8 cellular contexts compared by ENCODE assay signal in genomic region chr6:149566372-149567193, GRCh38. TPM values are rescaled to one million over a fixed set of nuclear protein-coding genes. Genes with fewer than 3 reads are reported as not detected.
DNase-seq lines count a peak whose midpoint lies in the region; ATAC-seq and TF ChIP-seq lines count a peak whose summit lies in the region.

Gene GINM1, plus strand, starts transcription at chr6:149566375. Its CDS starts 40 bp downstream, at chr6:149566415.

- peak within 1 kb of the TSS; percentile 24; the same call in 1 of the 2 replicates for H3K4ac ChIP-seq in IMR-90 (ENCODE audit: low read depth, low read length)

- peaks cover 23 to 29% (median 27%) of the 10 kb centered on the region in 3 donors for H3K4me1 Mint-ChIP-seq in T-cell

- no peak for TF ChIP-seq RAD21 in IMR-90 (IDR thresholded peaks at IDR 0.05; ENCODE audit: low read length)

- no peak for TF ChIP-seq CTCF in IMR-90 (conservative IDR thresholded peaks at IDR 0.05; ENCODE audit: low read depth, low read length)

- H3K79me1 ChIP-seq in IMR-90 (ENCODE audit: low read depth in 1 of 2, low read length in 2 of 2) = peaks cover 16 to 36% of the 10 kb centered on the region in 2 experiments

- H3K4me1 ChIP-seq in IMR-90 (ENCODE audit: control insufficient read depth, insufficient read depth, low read length) = peaks cover 3% of the 10 kb centered on the region
- H3K4me1 ChIP-seq in right cardiac atrium (ENCODE audit: control insufficient read depth, insufficient read depth, low read length) = no peaks in the 10 kb centered on the region

- peak; percentile 59 for DNase-seq in DMS 273 treated with DMSO at 0.1 percent for 48 hours (lab: John Stamatoyannopoulos, UW)
- peak; percentile 15 for DNase-seq in IMR-90
- peak in 27 of 34 experiments; percentile 3 to 50 (median 29) for DNase-seq in T-cell
- DNase-seq in anterior cingulate cortex (lab: John Stamatoyannopoulos, UW) = peak in 36 of 58 donors; percentile 19 to 75 (median 48)
- peak; percentile 53 to 81 (median 74) for DNase-seq in right cardiac atrium
- DNase-seq in renal cortical epithelial cell (ENCODE audit: low read depth) = no peak
- DNase-seq in dedifferentiated amniotic fluid mesenchymal stem cell (ENCODE audit: extremely low spot score) = no peak

- in situ Hi-C loops in IMR-90 (cut with MboI; ENCODE audit: low sequenced_read_pairs) = no loop called here

- peak within 1 kb of the TSS; percentile 93 to 95 (median 94) for H3K4me3 Mint-ChIP-seq in T-cell

- peaks cover 9% of the 10 kb centered on the region; the same call in 1 of the 2 replicates for H4K20me1 ChIP-seq in IMR-90 (ENCODE audit: insufficient read depth, low read length)

- BruUV-seq in IMR-90 (replicated peaks; lab: Mats Ljungman, UMichigan) = no TSS peak

- ATAC-seq in GM21390 (IDR thresholded peaks at IDR 0.05; ENCODE audit: unreplicated experiment) (peak; percentile 17), IMR-90 (ENCODE audit: low read depth) (peak; percentile 46), T-cell (replicated peaks in 1 of 4) (peak; percentile 6 to 48 (median 37)), right cardiac atrium (peak; percentile 56)

- no peaks in the 10 kb centered on the region for H3K36me3 Mint-ChIP-seq in T-cell

- H4K5ac ChIP-seq in IMR-90 (ENCODE audit: low read depth, low read length) = no peak within 1 kb of the TSS; the same call in 1 of the 2 replicates

- intact Hi-C loops in IMR-90 (cut with micrococcal nuclease) = no loop called here
- intact Hi-C loops in right cardiac atrium (cut with DNase I) = no loop called here

- no peak for TF ChIP-seq POLR2A in IMR-90 (IDR thresholded peaks at IDR 0.05; ENCODE audit: low read depth, low read length)

- H3K9me1 ChIP-seq in IMR-90 (ENCODE audit: insufficient read depth, low read length) = peaks cover 3% of the 10 kb centered on the region

- peak within 1 kb of the TSS; percentile 97 for H3K4me3 ChIP-seq in IMR-90 (ENCODE audit: insufficient read depth, low read depth, low read length)
- peak within 1 kb of the TSS; percentile 98 for H3K4me3 ChIP-seq in right cardiac atrium (ENCODE audit: low read length)

- H3K9ac ChIP-seq in IMR-90 (ENCODE audit: low read depth, low read length) = peak within 1 kb of the TSS; percentile 78

- H4K8ac ChIP-seq in IMR-90 (ENCODE audit: low read depth in 2 of 2, low read length in 2 of 2) = no peak within 1 kb of the TSS

- no peaks in the 10 kb centered on the region for H3K27me3 Mint-ChIP-seq in T-cell

- no peak within 1 kb of the TSS; the same call in 1 of the 2 replicates for H2AK5ac ChIP-seq in IMR-90 (ENCODE audit: low read depth, low read length)

- H3K18ac ChIP-seq in IMR-90 (ENCODE audit: low read depth, low read length) = no peak within 1 kb of the TSS; the same call in 1 of the 2 replicates

- CTCF ChIA-PET in IMR-90 (lab: Yijun Ruan, JAX) = interaction anchor here (0.5 to 1.2 kb wide), 3 partner anchors 13 to 1709 kb away, joined by 3 to 4 read pairs (median 3); no protein-coding TSS in a partner anchor
- CTCF ChIA-PET in T-cell (lab: Charles Lee) = interaction anchor here (0.6 to 1.4 kb wide), 6 partner anchors 21 to 1850 kb away, joined by 3 to 16 read pairs (median 4); partner anchors contain the start of gene PPIL4 (in 1 of the 2)

- no peaks in the 10 kb centered on the region for H3K9me3 Mint-ChIP-seq in T-cell

- peak within 1 kb of the TSS; percentile 92 for H3K4me2 ChIP-seq in IMR-90 (ENCODE audit: low read depth, low read length)

- no peak within 1 kb of the TSS for H2BK15ac ChIP-seq in IMR-90 (ENCODE audit: low read depth, low read length)

- H2BK5ac ChIP-seq in IMR-90 (ENCODE audit: low read depth, low read length, poor library complexity, severe bottlenecking) = peak within 1 kb of the TSS; percentile 39

- WGBS in IMR-90 (ENCODE audit: extremely low coverage in 2 of 2, insufficient read length in 1 of 2), 2 experiments = 1% methylated on average over 15 of the region's 85 CpGs; no CpG with 5 or more reads in 1 of the 2 experiments
- WGBS in right cardiac atrium = under 1% methylated on average over 85 of the region's 85 CpGs

- H2BK20ac ChIP-seq in IMR-90 (ENCODE audit: low read depth, low read length) = no peak within 1 kb of the TSS

- peak within 1 kb of the TSS; percentile 43 for H3K14ac ChIP-seq in IMR-90 (replicated peaks; ENCODE audit: low read depth, low read length)

- no peak within 1 kb of the TSS for H2BK120ac ChIP-seq in IMR-90 (ENCODE audit: low read depth, low read length)

- H3K27me3 ChIP-seq in IMR-90 (ENCODE audit: control insufficient read depth, insufficient read depth, low read length) (no peaks in the 10 kb centered on the region), right cardiac atrium (ENCODE audit: control insufficient read depth, insufficient read depth) (no peaks in the 10 kb centered on the region)

- peak within 1 kb of the TSS; percentile 76 for H3K23ac ChIP-seq in IMR-90 (ENCODE audit: low read depth, low read length)

- H2AFZ ChIP-seq in IMR-90 (replicated peaks; ENCODE audit: low read length, poor library complexity) = peak within 1 kb of the TSS; percentile 96

- H4K91ac ChIP-seq in IMR-90 (ENCODE audit: insufficient read depth, low read depth, low read length) = no peak within 1 kb of the TSS

- dilution Hi-C loops in IMR-90 (cut with HindIII; ENCODE audit: low sequenced_read_pairs, unreplicated experiment) = no loop called here

- H3K9me3 ChIP-seq in IMR-90 (ENCODE audit: control insufficient read depth, insufficient read depth, low read length) (no peaks in the 10 kb centered on the region), right cardiac atrium (ENCODE audit: control insufficient read depth, low read length) (no peaks in the 10 kb centered on the region)

- peak within 1 kb of the TSS; percentile 94 for H2AK9ac ChIP-seq in IMR-90 (replicated peaks; ENCODE audit: low read depth, low read length, poor library complexity)

- POLR2A ChIA-PET in IMR-90 (lab: Charles Lee; ENCODE audit: unreplicated experiment) (interaction anchor here (0.6 kb wide), 1 partner anchor 181 kb away, joined by 4 read pairs; no protein-coding TSS in a partner anchor), T-cell (lab: Charles Lee) (interaction anchor here (0.6 to 1.1 kb wide), 6 partner anchors 9 to 433 kb away, joined by 3 to 8 read pairs (median 5); partner anchors contain the start of gene ZC3H12D (in 1 of the 2))

- H3K27ac ChIP-seq in IMR-90 (ENCODE audit: insufficient read depth, low read length) (peak within 1 kb of the TSS; percentile 62), right cardiac atrium (ENCODE audit: low read length) (peak within 1 kb of the TSS; percentile 97)

- no peaks in the 10 kb centered on the region for H3K36me3 ChIP-seq in IMR-90 (ENCODE audit: control insufficient read depth, insufficient read depth, low read length)

- peak within 1 kb of the TSS; percentile 3; the same call in 1 of the 2 replicates for H3K56ac ChIP-seq in IMR-90 (ENCODE audit: extremely low read depth, insufficient read depth, low read length)

- peak within 1 kb of the TSS; percentile 94 for H3K27ac Mint-ChIP-seq in T-cell

TF ChIP-seq in IMR-90, 13 proteins besides CTCF, POLR2A, EP300 and RAD21:
- TF ChIP-seq CEBPB (IDR thresholded peaks at IDR 0.05; ENCODE audit: low read depth, low read length) (no peak), MXI1 (IDR thresholded peaks at IDR 0.05; ENCODE audit: borderline replicate concordance, low read depth, low read length) (peak; percentile 14; the same call in 1 of the 2 replicates)

RNA-seq across cellular contexts. Expression of gene GINM1, which starts in this region (rescaled TPM):
- total RNA-seq in IMR-90 (2012; rRNA removed) (24.9 and 31.4 TPM in 2 replicates), T-cell (10 to 100 TPM; 15.4 to 24.5 (median 15.7) TPM), right cardiac atrium (10 to 100 TPM; 48.3 to 61.8 (median 54.8) TPM), renal cortical epithelial cell (70.5 and 91.2 TPM in 2 replicates)
- polyA plus RNA-seq in IMR-90 (2012; rRNA removed) (20.9 and 23.6 TPM in 2 replicates), right cardiac atrium (40.1 TPM)
- polyA plus RNA-seq in IMR-90 (2012; cell fraction: cytosol; rRNA removed) = 9.9 and 14.9 TPM in 2 replicates
- polyA plus RNA-seq in IMR-90 (2012; cell fraction: nucleus; rRNA removed; ENCODE audit: low replicate concordance) = 2.1 and 8.6 TPM in 2 replicates

Comparison
In these comparisons a context has a peak if more than half of its experiments do, and no peak if none do; other contexts are left out.
1. DNase-seq: peak in DMS 273 treated with DMSO at 0.1 percent for 48 hours (single experiment), IMR-90 (single experiment), T-cell (27 of 34), anterior cingulate cortex (36 of 58) and right cardiac atrium (3 of 3); none in renal cortical epithelial cell (single experiment) and dedifferentiated amniotic fluid mesenchymal stem cell (single experiment).
2. Peak in every context shown above with its lines, with median percentiles within 50 percentile points of each other: ATAC-seq.